Comparison of ENCODE assay signal across 11 cellular contexts in the genomic region with DNA sequence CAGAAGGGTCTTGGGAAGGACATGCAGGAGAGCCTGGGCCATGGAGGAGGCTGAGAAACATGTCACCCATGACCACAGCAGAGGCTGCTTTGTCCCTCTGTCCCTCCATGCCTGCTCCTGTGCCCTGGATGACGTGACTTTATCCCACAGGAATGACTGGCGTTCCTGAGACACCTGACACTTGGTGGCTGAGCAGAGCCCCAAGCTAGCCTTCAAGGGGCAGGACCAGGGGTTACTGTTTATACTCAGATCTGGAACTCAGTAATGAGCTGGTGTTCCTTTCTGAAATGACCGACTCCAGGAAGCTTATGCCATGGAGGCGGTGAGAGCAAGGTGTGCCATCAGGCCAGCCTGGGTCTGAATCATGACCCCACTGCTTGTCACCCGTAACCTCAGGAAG.
"Had no signal": no experiment of that assay in that cellular context is flagged by ENCODE, and none has a peak within 500 bp of the region (broad histone marks: within the 10 kb centered on the region; RNA-seq: fewer than 3 reads in every experiment).

No MANE protein-coding gene starts in this region.

- H3K27me3 Mint-ChIP-seq: activated CD8-positive, alpha-beta T cell treated with anti-CD3 and anti-CD28 coated beads for 36 hours had no signal

- H3K9me3 Mint-ChIP-seq: activated CD8-positive, alpha-beta T cell treated with anti-CD3 and anti-CD28 coated beads for 36 hours; activated T-cell treated with anti-CD3 and anti-CD28 coated beads, Interleukin-2, amount 50 U/mL, for 72 hours; naive thymus-derived CD4-positive, alpha-beta T cell; stimulated activated naive CD8-positive, alpha-beta T cell treated with anti-CD3 and anti-CD28 coated beads, Interleukin-15, amount 100 ng/mL, for 72 hours had no signal

- H3K4me3 Mint-ChIP-seq: activated CD8-positive, alpha-beta T cell treated with anti-CD3 and anti-CD28 coated beads for 36 hours; activated T-cell treated with anti-CD3 and anti-CD28 coated beads, Interleukin-2, amount 50 U/mL, for 72 hours; naive thymus-derived CD4-positive, alpha-beta T cell; stimulated activated naive CD8-positive, alpha-beta T cell treated with anti-CD3 and anti-CD28 coated beads, Interleukin-15, amount 100 ng/mL, for 72 hours had no signal

- ATAC-seq: activated CD8-positive, alpha-beta T cell treated with anti-CD3 and anti-CD28 coated beads for 36 hours; gastrocnemius medialis; heart right ventricle; naive thymus-derived CD4-positive, alpha-beta T cell; stimulated activated naive CD8-positive, alpha-beta T cell treated with anti-CD3 and anti-CD28 coated beads, Interleukin-15, amount 100 ng/mL, for 72 hours had no signal

- H3K27ac Mint-ChIP-seq: activated CD8-positive, alpha-beta T cell treated with anti-CD3 and anti-CD28 coated beads for 36 hours; activated T-cell treated with anti-CD3 and anti-CD28 coated beads, Interleukin-2, amount 50 U/mL, for 72 hours; stimulated activated naive CD8-positive, alpha-beta T cell treated with anti-CD3 and anti-CD28 coated beads, Interleukin-15, amount 100 ng/mL, for 72 hours had no signal

- DNase-seq: activated CD8-positive, alpha-beta memory T cell treated with anti-CD3 and anti-CD28 coated beads, Interleukin-2, amount 50 U/mL, for 4 hours; activated CD8-positive, alpha-beta T cell treated with anti-CD3 and anti-CD28 coated beads for 36 hours; activated naive CD4-positive, alpha-beta T cell treated with Interleukin-2 at 50 U/mL for 16 hours; activated T-cell treated with anti-CD3 and anti-CD28 coated beads, Interleukin-2, amount 50 U/mL, for 72 hours; heart right ventricle; naive thymus-derived CD4-positive, alpha-beta T cell; nucleus accumbens; stimulated activated CD4-positive, alpha-beta T cell treated with anti-CD3 and anti-CD28 coated beads, Interleukin-4, amount 100 ng/mL, for 4 hours; stimulated activated naive CD8-positive, alpha-beta T cell treated with anti-CD3 and anti-CD28 coated beads, Interleukin-15, amount 100 ng/mL, for 72 hours; testis had no signal

- H3K36me3 Mint-ChIP-seq: naive thymus-derived CD4-positive, alpha-beta T cell had no signal
